In the genomic region with DNA sequence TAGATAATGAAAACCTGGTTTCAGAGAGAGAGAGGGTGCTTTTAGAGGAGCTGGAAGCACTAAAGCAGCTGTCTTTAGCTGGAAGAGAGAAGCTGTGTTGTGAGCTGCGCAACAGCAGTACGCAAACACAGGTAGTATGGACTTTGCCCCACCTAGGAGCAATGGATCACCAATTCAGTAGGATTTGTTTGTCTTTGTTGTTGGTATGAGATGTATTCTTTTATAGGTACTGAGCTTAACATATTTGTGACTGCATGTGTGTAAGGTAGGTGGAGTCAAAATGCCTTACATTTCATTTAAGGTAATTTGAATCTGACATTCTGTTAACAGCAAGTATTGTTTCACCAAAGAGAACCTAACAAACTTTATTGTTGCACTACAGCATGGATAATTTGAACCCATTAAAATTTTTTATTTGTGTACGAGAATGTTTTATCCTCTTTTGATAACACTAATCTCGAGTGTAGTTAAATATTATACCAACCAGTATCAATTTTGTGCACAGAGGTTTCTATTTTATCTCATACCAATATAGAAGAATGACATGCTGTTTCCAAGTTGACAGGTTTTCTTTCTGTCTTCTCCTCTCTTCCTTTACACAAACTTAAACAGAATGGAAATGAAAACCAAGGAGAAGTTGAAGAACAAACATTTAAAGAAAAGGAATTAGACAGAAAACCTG, we compare ENCODE assay signal across 1 cellular context.
TF ChIP-seq lines count a peak whose summit lies in the region.

No MANE protein-coding gene starts in this region.

TF ChIP-seq in HepG2, 621 proteins besides CTCF, POLR2A, EP300 and RAD21 (continued from another document):
- TF ChIP-seq, protein P1, sequence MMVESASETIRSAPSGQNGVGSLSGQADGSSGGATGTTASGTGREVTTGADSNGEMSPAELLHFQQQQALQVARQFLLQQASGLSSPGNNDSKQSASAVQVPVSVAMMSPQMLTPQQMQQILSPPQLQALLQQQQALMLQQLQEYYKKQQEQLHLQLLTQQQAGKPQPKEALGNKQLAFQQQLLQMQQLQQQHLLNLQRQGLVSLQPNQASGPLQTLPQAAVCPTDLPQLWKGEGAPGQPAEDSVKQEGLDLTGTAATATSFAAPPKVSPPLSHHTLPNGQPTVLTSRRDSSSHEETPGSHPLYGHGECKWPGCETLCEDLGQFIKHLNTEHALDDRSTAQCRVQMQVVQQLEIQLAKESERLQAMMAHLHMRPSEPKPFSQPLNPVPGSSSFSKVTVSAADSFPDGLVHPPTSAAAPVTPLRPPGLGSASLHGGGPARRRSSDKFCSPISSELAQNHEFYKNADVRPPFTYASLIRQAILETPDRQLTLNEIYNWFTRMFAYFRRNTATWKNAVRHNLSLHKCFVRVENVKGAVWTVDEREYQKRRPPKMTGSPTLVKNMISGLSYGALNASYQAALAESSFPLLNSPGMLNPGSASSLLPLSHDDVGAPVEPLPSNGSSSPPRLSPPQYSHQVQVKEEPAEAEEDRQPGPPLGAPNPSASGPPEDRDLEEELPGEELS (CRISPR knock-in tag; IDR thresholded peaks at IDR 0.05): peak; percentile 91
- TF ChIP-seq ZNF235 (CRISPR knock-in tag; IDR thresholded peaks at IDR 0.05; ENCODE audit: borderline replicate concordance) (no peak), FOXM1 (CRISPR knock-in tag; IDR thresholded peaks at IDR 0.05) (no peak), HCFC1 (IDR thresholded peaks at IDR 0.05; ENCODE audit: low read depth, low read length) (no peak), ZNF33B (CRISPR knock-in tag; IDR thresholded peaks at IDR 0.05) (no peak), NFE2L2 (IDR thresholded peaks at IDR 0.05; ENCODE audit: low read length) (no peak), HES4 (CRISPR knock-in tag; IDR thresholded peaks at IDR 0.05; ENCODE audit: borderline replicate concordance) (no peak), RFXANK (CRISPR knock-in tag; IDR thresholded peaks at IDR 0.05) (no peak), ZNF724P (CRISPR knock-in tag; IDR thresholded peaks at IDR 0.05; ENCODE audit: borderline replicate concordance) (no peak), ZNF563 (CRISPR knock-in tag; IDR thresholded peaks at IDR 0.05) (no peak), ZNF790 (CRISPR knock-in tag; IDR thresholded peaks at IDR 0.05; ENCODE audit: borderline replicate concordance) (no peak), ZNF577 (CRISPR knock-in tag; IDR thresholded peaks at IDR 0.05; ENCODE audit: borderline replicate concordance, low read depth) (no peak), PAX8 (CRISPR knock-in tag; IDR thresholded peaks at IDR 0.05; ENCODE audit: borderline replicate concordance) (no peak), ZNF652 (CRISPR knock-in tag; IDR thresholded peaks at IDR 0.05; ENCODE audit: borderline replicate concordance, low read depth) (peak; percentile 78; the same call in 1 of the 2 replicates), AKAP8 (CRISPR knock-in tag; IDR thresholded peaks at IDR 0.05) (no peak), ZNF672 (CRISPR knock-in tag; IDR thresholded peaks at IDR 0.05) (no peak), EZH2 (conservative IDR thresholded peaks at IDR 0.05; ENCODE audit: low read depth, low read length) (no peak)
- TF ChIP-seq, protein P2, sequence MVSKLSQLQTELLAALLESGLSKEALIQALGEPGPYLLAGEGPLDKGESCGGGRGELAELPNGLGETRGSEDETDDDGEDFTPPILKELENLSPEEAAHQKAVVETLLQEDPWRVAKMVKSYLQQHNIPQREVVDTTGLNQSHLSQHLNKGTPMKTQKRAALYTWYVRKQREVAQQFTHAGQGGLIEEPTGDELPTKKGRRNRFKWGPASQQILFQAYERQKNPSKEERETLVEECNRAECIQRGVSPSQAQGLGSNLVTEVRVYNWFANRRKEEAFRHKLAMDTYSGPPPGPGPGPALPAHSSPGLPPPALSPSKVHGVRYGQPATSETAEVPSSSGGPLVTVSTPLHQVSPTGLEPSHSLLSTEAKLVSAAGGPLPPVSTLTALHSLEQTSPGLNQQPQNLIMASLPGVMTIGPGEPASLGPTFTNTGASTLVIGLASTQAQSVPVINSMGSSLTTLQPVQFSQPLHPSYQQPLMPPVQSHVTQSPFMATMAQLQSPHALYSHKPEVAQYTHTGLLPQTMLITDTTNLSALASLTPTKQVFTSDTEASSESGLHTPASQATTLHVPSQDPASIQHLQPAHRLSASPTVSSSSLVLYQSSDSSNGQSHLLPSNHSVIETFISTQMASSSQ (IDR thresholded peaks at IDR 0.05; ENCODE audit: low read depth): peak; percentile 81; the same call in 1 of the 2 replicates
- TF ChIP-seq, protein P2 (CRISPR knock-in tag; IDR thresholded peaks at IDR 0.05; ENCODE audit: borderline replicate concordance): peak; percentile 86
- TF ChIP-seq, protein P3, sequence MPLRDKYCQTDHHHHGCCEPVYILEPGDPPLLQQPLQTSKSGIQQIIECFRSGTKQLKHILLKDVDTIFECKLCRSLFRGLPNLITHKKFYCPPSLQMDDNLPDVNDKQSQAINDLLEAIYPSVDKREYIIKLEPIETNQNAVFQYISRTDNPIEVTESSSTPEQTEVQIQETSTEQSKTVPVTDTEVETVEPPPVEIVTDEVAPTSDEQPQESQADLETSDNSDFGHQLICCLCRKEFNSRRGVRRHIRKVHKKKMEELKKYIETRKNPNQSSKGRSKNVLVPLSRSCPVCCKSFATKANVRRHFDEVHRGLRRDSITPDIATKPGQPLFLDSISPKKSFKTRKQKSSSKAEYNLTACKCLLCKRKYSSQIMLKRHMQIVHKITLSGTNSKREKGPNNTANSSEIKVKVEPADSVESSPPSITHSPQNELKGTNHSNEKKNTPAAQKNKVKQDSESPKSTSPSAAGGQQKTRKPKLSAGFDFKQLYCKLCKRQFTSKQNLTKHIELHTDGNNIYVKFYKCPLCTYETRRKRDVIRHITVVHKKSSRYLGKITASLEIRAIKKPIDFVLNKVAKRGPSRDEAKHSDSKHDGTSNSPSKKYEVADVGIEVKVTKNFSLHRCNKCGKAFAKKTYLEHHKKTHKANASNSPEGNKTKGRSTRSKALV (CRISPR knock-in tag; IDR thresholded peaks at IDR 0.05): peak; percentile 44; the same call in 1 of the 2 replicates
- TF ChIP-seq, protein P4, sequence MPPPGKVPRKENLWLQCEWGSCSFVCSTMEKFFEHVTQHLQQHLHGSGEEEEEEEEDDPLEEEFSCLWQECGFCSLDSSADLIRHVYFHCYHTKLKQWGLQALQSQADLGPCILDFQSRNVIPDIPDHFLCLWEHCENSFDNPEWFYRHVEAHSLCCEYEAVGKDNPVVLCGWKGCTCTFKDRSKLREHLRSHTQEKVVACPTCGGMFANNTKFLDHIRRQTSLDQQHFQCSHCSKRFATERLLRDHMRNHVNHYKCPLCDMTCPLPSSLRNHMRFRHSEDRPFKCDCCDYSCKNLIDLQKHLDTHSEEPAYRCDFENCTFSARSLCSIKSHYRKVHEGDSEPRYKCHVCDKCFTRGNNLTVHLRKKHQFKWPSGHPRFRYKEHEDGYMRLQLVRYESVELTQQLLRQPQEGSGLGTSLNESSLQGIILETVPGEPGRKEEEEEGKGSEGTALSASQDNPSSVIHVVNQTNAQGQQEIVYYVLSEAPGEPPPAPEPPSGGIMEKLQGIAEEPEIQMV (CRISPR knock-in tag; IDR thresholded peaks at IDR 0.05; ENCODE audit: low read depth): no peak
- TF ChIP-seq, protein P5, sequence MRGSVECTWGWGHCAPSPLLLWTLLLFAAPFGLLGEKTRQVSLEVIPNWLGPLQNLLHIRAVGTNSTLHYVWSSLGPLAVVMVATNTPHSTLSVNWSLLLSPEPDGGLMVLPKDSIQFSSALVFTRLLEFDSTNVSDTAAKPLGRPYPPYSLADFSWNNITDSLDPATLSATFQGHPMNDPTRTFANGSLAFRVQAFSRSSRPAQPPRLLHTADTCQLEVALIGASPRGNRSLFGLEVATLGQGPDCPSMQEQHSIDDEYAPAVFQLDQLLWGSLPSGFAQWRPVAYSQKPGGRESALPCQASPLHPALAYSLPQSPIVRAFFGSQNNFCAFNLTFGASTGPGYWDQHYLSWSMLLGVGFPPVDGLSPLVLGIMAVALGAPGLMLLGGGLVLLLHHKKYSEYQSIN (CRISPR knock-in tag; IDR thresholded peaks at IDR 0.05; ENCODE audit: borderline replicate concordance): no peak
- TF ChIP-seq, protein P6, sequence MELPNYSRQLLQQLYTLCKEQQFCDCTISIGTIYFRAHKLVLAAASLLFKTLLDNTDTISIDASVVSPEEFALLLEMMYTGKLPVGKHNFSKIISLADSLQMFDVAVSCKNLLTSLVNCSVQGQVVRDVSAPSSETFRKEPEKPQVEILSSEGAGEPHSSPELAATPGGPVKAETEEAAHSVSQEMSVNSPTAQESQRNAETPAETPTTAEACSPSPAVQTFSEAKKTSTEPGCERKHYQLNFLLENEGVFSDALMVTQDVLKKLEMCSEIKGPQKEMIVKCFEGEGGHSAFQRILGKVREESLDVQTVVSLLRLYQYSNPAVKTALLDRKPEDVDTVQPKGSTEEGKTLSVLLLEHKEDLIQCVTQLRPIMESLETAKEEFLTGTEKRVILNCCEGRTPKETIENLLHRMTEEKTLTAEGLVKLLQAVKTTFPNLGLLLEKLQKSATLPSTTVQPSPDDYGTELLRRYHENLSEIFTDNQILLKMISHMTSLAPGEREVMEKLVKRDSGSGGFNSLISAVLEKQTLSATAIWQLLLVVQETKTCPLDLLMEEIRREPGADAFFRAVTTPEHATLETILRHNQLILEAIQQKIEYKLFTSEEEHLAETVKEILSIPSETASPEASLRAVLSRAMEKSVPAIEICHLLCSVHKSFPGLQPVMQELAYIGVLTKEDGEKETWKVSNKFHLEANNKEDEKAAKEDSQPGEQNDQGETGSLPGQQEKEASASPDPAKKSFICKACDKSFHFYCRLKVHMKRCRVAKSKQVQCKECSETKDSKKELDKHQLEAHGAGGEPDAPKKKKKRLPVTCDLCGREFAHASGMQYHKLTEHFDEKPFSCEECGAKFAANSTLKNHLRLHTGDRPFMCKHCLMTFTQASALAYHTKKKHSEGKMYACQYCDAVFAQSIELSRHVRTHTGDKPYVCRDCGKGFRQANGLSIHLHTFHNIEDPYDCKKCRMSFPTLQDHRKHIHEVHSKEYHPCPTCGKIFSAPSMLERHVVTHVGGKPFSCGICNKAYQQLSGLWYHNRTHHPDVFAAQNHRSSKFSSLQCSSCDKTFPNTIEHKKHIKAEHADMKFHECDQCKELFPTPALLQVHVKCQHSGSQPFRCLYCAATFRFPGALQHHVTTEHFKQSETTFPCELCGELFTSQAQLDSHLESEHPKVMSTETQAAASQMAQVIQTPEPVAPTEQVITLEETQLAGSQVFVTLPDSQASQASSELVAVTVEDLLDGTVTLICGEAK (IDR thresholded peaks at IDR 0.05): no peak
- TF ChIP-seq, protein P6 (CRISPR knock-in tag; IDR thresholded peaks at IDR 0.05): no peak
